12 cellular contexts compared by ENCODE assay signal in genomic region chr13:101892296-101892695, GRCh38.
A peak's percentile ranks its signal among the peaks of the same experiment; 100 is the strongest.
DNase-seq lines count a peak whose midpoint lies in the region; ATAC-seq, FAIRE-seq and TF ChIP-seq lines count a peak whose summit lies in the region.
"Had no signal": no experiment of that assay in that cellular context is flagged by ENCODE, and none has a peak within 500 bp of the region (broad histone marks: within the 10 kb centered on the region; RNA-seq: fewer than 3 reads in every experiment).

No MANE protein-coding gene starts in this region.

- WGBS in right cardiac atrium, result 35% methylated on average over 1 of the region's 1 CpG

- CTCF ChIA-PET in activated CD8-positive, alpha-beta memory T cell treated with anti-CD3 and anti-CD28 coated beads, Interleukin-2, amount 10 ng/mL, durations not matched to agents 7 days and 5 days (lab: Charles Lee), result no interaction called here

- no peak overlapping the region for H2AFZ ChIP-seq in astrocyte (ENCODE audit: low read depth, low read length)

- H3K9me3 Mint-ChIP-seq in astrocyte (ENCODE audit: unreplicated experiment), result peaks cover 2% of the 10 kb centered on the region
- H3K9me3 Mint-ChIP-seq in activated CD8-positive, alpha-beta memory T cell treated with anti-CD3 and anti-CD28 coated beads, Interleukin-2, amount 10 ng/mL, durations not matched to agents 7 days and 5 days (ENCODE audit: low read depth), result no peaks in the 10 kb centered on the region

- FAIRE-seq in astrocyte (lab: Jason Lieb, UNC) (no peak), GM19239 (lab: Jason Lieb, UNC) (no peak)
- FAIRE-seq: A549, H1 had no signal

- no peaks in the 10 kb centered on the region for H3K4me1 Mint-ChIP-seq in astrocyte (ENCODE audit: low read depth, unreplicated experiment)
- H3K4me1 Mint-ChIP-seq in activated CD8-positive, alpha-beta memory T cell treated with anti-CD3 and anti-CD28 coated beads, Interleukin-2, amount 10 ng/mL, durations not matched to agents 7 days and 5 days, result no peaks in the 10 kb centered on the region
- H3K4me1 Mint-ChIP-seq: CD4-positive, CD25-positive, alpha-beta regulatory T cell had no signal

- H3K27ac Mint-ChIP-seq in astrocyte (ENCODE audit: unreplicated experiment), result no peak overlapping the region
- H3K27ac Mint-ChIP-seq in activated CD8-positive, alpha-beta memory T cell treated with anti-CD3 and anti-CD28 coated beads, Interleukin-2, amount 10 ng/mL, durations not matched to agents 7 days and 5 days, result no peak overlapping the region
- H3K27ac Mint-ChIP-seq: CD4-positive, CD25-positive, alpha-beta regulatory T cell had no signal

- no peak overlapping the region for H3K4me3 ChIP-seq in BLaER1 treated with 17β-estradiol and CSF1 and Interleukin-3, amounts not matched to agents 10 nM and 100 nM
- H3K4me3 ChIP-seq in astrocyte (ENCODE audit: insufficient read depth, low read depth, low read length) (no peak overlapping the region), right cardiac atrium (ENCODE audit: low read length) (no peak overlapping the region)
- H3K4me3 ChIP-seq: A549, HAP-1 had no signal

- no peak overlapping the region for H3K4me3 Mint-ChIP-seq in astrocyte (ENCODE audit: unreplicated experiment)
- H3K4me3 Mint-ChIP-seq in activated CD8-positive, alpha-beta memory T cell treated with anti-CD3 and anti-CD28 coated beads, Interleukin-2, amount 10 ng/mL, durations not matched to agents 7 days and 5 days, result no peak overlapping the region
- H3K4me3 Mint-ChIP-seq: CD4-positive, CD25-positive, alpha-beta regulatory T cell had no signal

- no peak overlapping the region for H3K9ac ChIP-seq in BLaER1 treated with 17β-estradiol and CSF1 and Interleukin-3, amounts not matched to agents 10 nM and 100 nM
- no peak overlapping the region for H3K9ac ChIP-seq in astrocyte (ENCODE audit: low read length)

- H3K27ac ChIP-seq in BLaER1 treated with 17β-estradiol and CSF1 and Interleukin-3, amounts not matched to agents 10 nM and 100 nM, result no peak overlapping the region
- H3K27ac ChIP-seq in astrocyte (ENCODE audit: low read depth, low read length), result no peak overlapping the region
- H3K27ac ChIP-seq in right cardiac atrium (ENCODE audit: low read length), result no peak overlapping the region
- H3K27ac ChIP-seq: A549, HL-60 had no signal

- H3K9me3 ChIP-seq in BLaER1 treated with 17β-estradiol and CSF1 and Interleukin-3, amounts not matched to agents 10 nM and 100 nM (replicated peaks in 1 of 11), result no peaks in the 10 kb centered on the region
- H3K9me3 ChIP-seq in astrocyte (ENCODE audit: insufficient read depth, low read depth, low read length) (no peaks in the 10 kb centered on the region), right cardiac atrium (ENCODE audit: control insufficient read depth, low read length) (no peaks in the 10 kb centered on the region)
- H3K9me3 ChIP-seq: A549, HAP-1 had no signal

- no peaks in the 10 kb centered on the region for H3K27me3 Mint-ChIP-seq in astrocyte (ENCODE audit: low read depth, unreplicated experiment)
- H3K27me3 Mint-ChIP-seq in activated CD8-positive, alpha-beta memory T cell treated with anti-CD3 and anti-CD28 coated beads, Interleukin-2, amount 10 ng/mL, durations not matched to agents 7 days and 5 days, result no peaks in the 10 kb centered on the region

- H3K36me3 ChIP-seq in BLaER1 treated with 17β-estradiol and CSF1 and Interleukin-3, amounts not matched to agents 10 nM and 100 nM, result no peaks in the 10 kb centered on the region
- no peaks in the 10 kb centered on the region for H3K36me3 ChIP-seq in astrocyte (ENCODE audit: insufficient read depth, low read length)
- H3K36me3 ChIP-seq: HAP-1 had no signal

- peak overlapping the region in 7 of 11 experiments; percentile 15 to 41 (median 24); a peak in 8 of 22 replicates for H3K4me2 ChIP-seq in BLaER1 treated with 17β-estradiol and CSF1 and Interleukin-3, amounts not matched to agents 10 nM and 100 nM
- H3K4me2 ChIP-seq in astrocyte (ENCODE audit: low read length), result no peak overlapping the region
- H3K4me2 ChIP-seq: A549 had no signal

- no peaks in the 10 kb centered on the region for H3K27me3 ChIP-seq in BLaER1 treated with 17β-estradiol and CSF1 and Interleukin-3, amounts not matched to agents 10 nM and 100 nM
- H3K27me3 ChIP-seq in astrocyte (ENCODE audit: insufficient read depth, low read length), result no peaks in the 10 kb centered on the region
- no peaks in the 10 kb centered on the region for H3K27me3 ChIP-seq in right cardiac atrium (ENCODE audit: control insufficient read depth, insufficient read depth)

- intact Hi-C loops in right cardiac atrium (cut with DNase I), result no loop called here

- H3K79me2 ChIP-seq in astrocyte (ENCODE audit: insufficient read depth, low read length), result no peaks in the 10 kb centered on the region

- TF ChIP-seq CTCF in astrocyte (IDR thresholded peaks at IDR 0.05; ENCODE audit: insufficient read depth, low read depth, low read length), result no peak

- ATAC-seq in right cardiac atrium, result no peak
- ATAC-seq in activated CD8-positive, alpha-beta memory T cell treated with anti-CD3 and anti-CD28 coated beads, Interleukin-2, amount 10 ng/mL, durations not matched to agents 7 days and 5 days, result no peak
- ATAC-seq: A549 had no signal

- no peaks in the 10 kb centered on the region for H3K36me3 Mint-ChIP-seq in astrocyte (ENCODE audit: low read depth, unreplicated experiment)
- H3K36me3 Mint-ChIP-seq in activated CD8-positive, alpha-beta memory T cell treated with anti-CD3 and anti-CD28 coated beads, Interleukin-2, amount 10 ng/mL, durations not matched to agents 7 days and 5 days, result no peaks in the 10 kb centered on the region
- H3K36me3 Mint-ChIP-seq: CD4-positive, CD25-positive, alpha-beta regulatory T cell had no signal

- peak; percentile 10 for DNase-seq in astrocyte (ENCODE audit: low read depth)
- DNase-seq in kidney tubule cell (ENCODE audit: low spot score), result peak; percentile 10
- no peak for DNase-seq in GM19239 (ENCODE audit: insufficient read length, low spot score)
- DNase-seq in right cardiac atrium, result no peak
- DNase-seq in activated CD8-positive, alpha-beta memory T cell treated with anti-CD3 and anti-CD28 coated beads, Interleukin-2, amount 10 ng/mL, durations not matched to agents 7 days and 5 days, result no peak
- DNase-seq: CD4-positive, CD25-positive, alpha-beta regulatory T cell; DMS53 had no signal

- H3K4me1 ChIP-seq in BLaER1 treated with 17β-estradiol and CSF1 and Interleukin-3, amounts not matched to agents 10 nM and 100 nM, result peaks cover 0 to 9% (median 5%) of the 10 kb centered on the region in 10 experiments; a peak in 8 of 20 replicates
- H3K4me1 ChIP-seq in astrocyte (ENCODE audit: insufficient read depth, low read length) (no peaks in the 10 kb centered on the region), right cardiac atrium (ENCODE audit: control insufficient read depth, insufficient read depth, low read length) (no peaks in the 10 kb centered on the region)
- H3K4me1 ChIP-seq: A549, HAP-1 had no signal

- no peaks in the 10 kb centered on the region for H4K20me1 ChIP-seq in BLaER1 treated with 17β-estradiol and CSF1 and Interleukin-3, amounts not matched to agents 10 nM and 100 nM
- H4K20me1 ChIP-seq in astrocyte (ENCODE audit: insufficient read depth, low read length), result no peaks in the 10 kb centered on the region

Comparison
In these comparisons a context has a peak if more than half of its experiments do, and no peak if none do; other contexts are left out.
1. DNase-seq: peak in astrocyte (single experiment) and kidney tubule cell (single experiment); none in GM19239 (single experiment), right cardiac atrium (0 of 3) and activated CD8-positive, alpha-beta memory T cell treated with anti-CD3 and anti-CD28 coated beads, Interleukin-2, amount 10 ng/mL, durations not matched to agents 7 days and 5 days (single experiment).